Comparison of ENCODE assay signal across 26 cellular contexts in the genomic region with DNA sequence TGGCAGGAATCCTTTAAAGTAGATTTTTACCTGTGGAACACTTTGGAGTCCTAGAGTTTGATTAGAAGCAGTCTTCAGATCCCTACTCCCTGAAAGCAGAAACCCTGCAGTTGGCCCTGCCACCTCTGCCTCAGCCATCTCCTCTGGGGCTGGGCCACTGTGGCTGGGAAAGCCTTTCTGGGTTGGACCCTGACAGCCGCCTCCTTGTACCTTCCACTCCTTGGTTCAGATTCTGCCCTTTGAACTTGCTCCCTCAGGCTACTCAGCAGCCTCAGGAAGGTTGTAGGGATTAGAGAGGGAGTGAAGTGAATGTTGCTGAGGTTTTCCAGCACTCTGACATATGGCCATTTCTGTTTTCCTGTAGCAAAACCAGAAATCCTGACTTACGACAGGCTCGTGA.
"Had no signal": no experiment of that assay in that cellular context is flagged by ENCODE, and none has a peak within 500 bp of the region (broad histone marks: within the 10 kb centered on the region; RNA-seq: fewer than 3 reads in every experiment).

No MANE protein-coding gene starts in this region.

- ATAC-seq: activated CD8-positive, alpha-beta memory T cell treated with anti-CD3 and anti-CD28 coated beads, Interleukin-2, amount 10 ng/mL, durations not matched to agents 7 days and 5 days; activated T-cell treated with anti-CD3 and anti-CD28 coated beads, Interleukin-2, amount 50 U/mL, for 4 hours; T-helper 17 cell had no signal

- H3K27ac Mint-ChIP-seq: activated B cell treated with CpG ODN at 0.5 μM for 24 hours; activated CD4-positive, alpha-beta T cell treated with anti-CD3 and anti-CD28 coated beads, Interleukin-2, amount 10 ng/mL, durations not matched to agents 24 days and 14 days; activated CD8-positive, alpha-beta memory T cell treated with anti-CD3 and anti-CD28 coated beads, Interleukin-2, amount 10 ng/mL, durations not matched to agents 7 days and 5 days; activated naive CD8-positive, alpha-beta T cell; IgD-negative memory B cell; T-helper 17 cell had no signal

- H3K27me3 ChIP-seq: Peyer's patch, SJCRH30 had no signal

- H3K4me3 Mint-ChIP-seq: activated B cell treated with CpG ODN at 0.5 μM for 24 hours; activated CD4-positive, alpha-beta T cell treated with anti-CD3 and anti-CD28 coated beads, Interleukin-2, amount 10 ng/mL, durations not matched to agents 24 days and 14 days; activated CD8-positive, alpha-beta memory T cell treated with anti-CD3 and anti-CD28 coated beads, Interleukin-2, amount 10 ng/mL, durations not matched to agents 7 days and 5 days; activated naive CD8-positive, alpha-beta T cell; activated T-cell treated with anti-CD3 and anti-CD28 coated beads, Interleukin-2, amount 50 U/mL, for 4 hours; brain; IgD-negative memory B cell; T-helper 17 cell had no signal

- H3K4me3 ChIP-seq: Peyer's patch, SJCRH30 had no signal

- H3K27ac ChIP-seq: Peyer's patch, RWPE1, SJCRH30 had no signal

- H3K36me3 ChIP-seq: Peyer's patch, SJCRH30 had no signal

- H3K9me3 Mint-ChIP-seq: activated B cell treated with CpG ODN at 0.5 μM for 24 hours; activated CD4-positive, alpha-beta T cell treated with anti-CD3 and anti-CD28 coated beads, Interleukin-2, amount 10 ng/mL, durations not matched to agents 24 days and 14 days; activated T-cell treated with anti-CD3 and anti-CD28 coated beads, Interleukin-2, amount 50 U/mL, for 4 hours; brain; IgD-negative memory B cell had no signal

- H3K4me1 ChIP-seq: Peyer's patch, SJCRH30 had no signal

- DNase-seq: activated B cell treated with CpG ODN at 0.5 μM for 24 hours; activated CD4-positive, alpha-beta T cell treated with anti-CD3 and anti-CD28 coated beads for 1 hour; activated CD4-positive, alpha-beta T cell treated with anti-CD3 and anti-CD28 coated beads, Interleukin-2, amount 10 ng/mL, durations not matched to agents 24 days and 14 days; activated CD4-positive, alpha-beta T cell treated with anti-CD3 and anti-CD28 coated beads, Interleukin-2, amount 50 U/mL, for 48 hours; activated CD8-positive, alpha-beta memory T cell treated with anti-CD3 and anti-CD28 coated beads, Interleukin-2, amount 10 ng/mL, durations not matched to agents 7 days and 5 days; activated effector memory CD4-positive, alpha-beta T cell treated with anti-CD3 and anti-CD28 coated beads, Interleukin-2, amount 50 U/mL, for 16 hours; activated naive CD4-positive, alpha-beta T cell treated with Interleukin-2 at 50 U/mL for 16 hours; activated T-cell treated with anti-CD3 and anti-CD28 coated beads, Interleukin-2, amount 50 U/mL, for 4 hours; amygdala; KG1; NCI-H1048; NCI-H1417 treated with DMSO at 0.1 percent for 48 hours; NCI-H187; NCI-H2227 treated with DMSO at 0.1 percent for 48 hours; NCI-H446 treated with DMSO at 0.1 percent for 48 hours; NCI-H526 treated with DMSO at 0.1 percent for 48 hours; NCI-H82; Peyer's patch; Right ventricle myocardium superior; SJCRH30; T-helper 17 cell; T-helper 9 cell had no signal

- H3K4me1 Mint-ChIP-seq: activated CD8-positive, alpha-beta memory T cell treated with anti-CD3 and anti-CD28 coated beads, Interleukin-2, amount 10 ng/mL, durations not matched to agents 7 days and 5 days; T-helper 17 cell had no signal

- H3K9me3 ChIP-seq: Peyer's patch, SJCRH30 had no signal

- H3K36me3 Mint-ChIP-seq: activated CD8-positive, alpha-beta memory T cell treated with anti-CD3 and anti-CD28 coated beads, Interleukin-2, amount 10 ng/mL, durations not matched to agents 7 days and 5 days; activated naive CD8-positive, alpha-beta T cell; brain had no signal

- H3K27me3 Mint-ChIP-seq: activated B cell treated with CpG ODN at 0.5 μM for 24 hours; activated CD4-positive, alpha-beta T cell treated with anti-CD3 and anti-CD28 coated beads, Interleukin-2, amount 10 ng/mL, durations not matched to agents 24 days and 14 days; activated CD8-positive, alpha-beta memory T cell treated with anti-CD3 and anti-CD28 coated beads, Interleukin-2, amount 10 ng/mL, durations not matched to agents 7 days and 5 days; activated naive CD8-positive, alpha-beta T cell; brain; IgD-negative memory B cell; T-helper 17 cell had no signal
